Comparison of ENCODE assay signal across 28 cellular contexts in the genomic region with DNA sequence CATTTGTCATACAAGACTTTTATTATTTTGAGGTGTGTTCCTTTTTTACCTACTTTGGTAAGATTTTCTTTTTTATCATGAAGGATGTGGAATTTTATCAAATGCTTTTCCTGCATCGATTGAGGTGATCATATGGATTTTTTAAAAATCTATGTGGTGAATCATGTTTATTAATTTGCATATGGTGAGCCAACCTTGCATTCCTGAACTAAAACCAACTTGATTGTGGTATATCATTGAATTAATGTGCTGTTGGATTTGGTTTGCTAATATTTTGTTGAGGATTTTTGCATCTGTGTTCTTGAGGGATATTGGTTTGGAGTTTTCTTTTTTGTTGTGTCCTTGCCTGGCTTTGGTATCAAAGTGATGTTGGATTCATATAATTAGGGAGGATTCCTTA.
"Had no signal": no experiment of that assay in that cellular context is flagged by ENCODE, and none has a peak within 500 bp of the region (broad histone marks: within the 10 kb centered on the region; RNA-seq: fewer than 3 reads in every experiment).

No MANE protein-coding gene starts in this region.

- H3K9ac ChIP-seq: neural progenitor cell, parathyroid adenoma had no signal

- FAIRE-seq: small intestine had no signal

- H3K4me3 Mint-ChIP-seq: natural killer cell; nephron; neural progenitor cell; stimulated activated effector memory CD8-positive, alpha-beta T cell treated with anti-CD3 and anti-CD28 coated beads, Interleukin-12 subunit alpha, Interleukin-12 subunit beta, amount 100 ng/mL, for 72 hours; stimulated activated naive B cell treated with anti-CD40 and anti-IgM and Interleukin-4, amounts not matched to agents 10 μg/mL and 1 μg/mL and 100 μg/mL, for 72 hours; stimulated activated naive CD8-positive, alpha-beta T cell treated with anti-CD3 and anti-CD28 coated beads, Interleukin-15, Interleukin-2, amounts not matched to agents 100 ng/mL and 50 ng/mL, for 24 hours had no signal

- DNase-seq: natural killer cell; occipital lobe; ovary; posterior cingulate gyrus; psoas muscle; right cardiac atrium; right lobe of liver; sigmoid colon; small intestine; stimulated activated CD4-positive, alpha-beta T cell treated with anti-CD3 and anti-CD28 coated beads, Interleukin-15, amount 100 ng/mL, for 24 hours; stimulated activated CD4-positive, alpha-beta T cell treated with anti-CD3 and anti-CD28 coated beads, Interleukin-2, amount 100 ng/mL, for 24 hours; stimulated activated CD4-positive, alpha-beta T cell treated with anti-CD3 and anti-CD28 coated beads, Interleukin-2, amount 100 ng/mL, for 48 hours; stimulated activated CD4-positive, alpha-beta T cell treated with anti-CD3 and anti-CD28 coated beads, Interleukin-4, amount 100 ng/mL, for 24 hours; stimulated activated naive B cell treated with anti-CD40 and anti-IgM and Interleukin-4, amounts not matched to agents 10 μg/mL and 1 μg/mL and 100 μg/mL, for 72 hours; stimulated activated naive CD4-positive, alpha-beta T cell treated with Interleukin-2 at 50 U/mL for 16 hours; stomach; thyroid gland; trophoblast cell; upper lobe of left lung; uterus had no signal

- H3K27me3 ChIP-seq: neural progenitor cell, ovary, right lobe of liver, sigmoid colon, stomach, thyroid gland, tibial nerve, upper lobe of left lung, uterus had no signal

- H3K36me3 Mint-ChIP-seq: neural progenitor cell; stimulated activated effector memory CD8-positive, alpha-beta T cell treated with anti-CD3 and anti-CD28 coated beads, Interleukin-12 subunit alpha, Interleukin-12 subunit beta, amount 100 ng/mL, for 72 hours; stimulated activated naive B cell treated with anti-CD40 and anti-IgM and Interleukin-4, amounts not matched to agents 10 μg/mL and 1 μg/mL and 100 μg/mL, for 72 hours had no signal

- H2AFZ ChIP-seq: neural progenitor cell, parathyroid adenoma had no signal

- H3K27ac Mint-ChIP-seq: natural killer cell; nephron; neural progenitor cell; progenitor cell of endocrine pancreas; stimulated activated effector memory CD8-positive, alpha-beta T cell treated with anti-CD3 and anti-CD28 coated beads, Interleukin-12 subunit alpha, Interleukin-12 subunit beta, amount 100 ng/mL, for 72 hours; stimulated activated naive B cell treated with anti-CD40 and anti-IgM and Interleukin-4, amounts not matched to agents 10 μg/mL and 1 μg/mL and 100 μg/mL, for 72 hours; stimulated activated naive CD8-positive, alpha-beta T cell treated with anti-CD3 and anti-CD28 coated beads, Interleukin-15, Interleukin-2, amounts not matched to agents 100 ng/mL and 50 ng/mL, for 24 hours had no signal

- H3K4me3 ChIP-seq: neural progenitor cell, ovary, psoas muscle, right lobe of liver, sigmoid colon, stomach, thoracic aorta, thyroid gland, tibial nerve, upper lobe of left lung, uterus had no signal

- H3K4me2 ChIP-seq: neural progenitor cell had no signal

- ATAC-seq: natural killer cell; psoas muscle; right cardiac atrium; right lobe of liver; stimulated activated effector memory CD8-positive, alpha-beta T cell treated with anti-CD3 and anti-CD28 coated beads, Interleukin-12 subunit alpha, Interleukin-12 subunit beta, amount 100 ng/mL, for 72 hours; stimulated activated naive B cell treated with anti-CD40 and anti-IgM and Interleukin-4, amounts not matched to agents 10 μg/mL and 1 μg/mL and 100 μg/mL, for 72 hours had no signal

- H3K9me3 ChIP-seq: ovary, right lobe of liver, sigmoid colon, thoracic aorta, thyroid gland, uterus had no signal

- H3K4me1 ChIP-seq: neural progenitor cell, parathyroid adenoma, psoas muscle, right lobe of liver, sigmoid colon, stomach, thyroid gland, tibial nerve, upper lobe of left lung, uterus had no signal

- H3K27ac ChIP-seq: neural progenitor cell, ovary, parathyroid adenoma, psoas muscle, right lobe of liver, sigmoid colon, stomach, thoracic aorta, thyroid gland, tibial nerve, upper lobe of left lung, uterus had no signal

- H3K79me2 ChIP-seq: parathyroid adenoma had no signal

- H3K27me3 Mint-ChIP-seq: progenitor cell of endocrine pancreas; stimulated activated naive B cell treated with anti-CD40 and anti-IgM and Interleukin-4, amounts not matched to agents 10 μg/mL and 1 μg/mL and 100 μg/mL, for 72 hours; stimulated activated naive CD8-positive, alpha-beta T cell treated with anti-CD3 and anti-CD28 coated beads, Interleukin-15, Interleukin-2, amounts not matched to agents 100 ng/mL and 50 ng/mL, for 24 hours had no signal

- H3K36me3 ChIP-seq: neural progenitor cell, ovary, right lobe of liver, sigmoid colon, stomach, thoracic aorta, thyroid gland, tibial nerve, upper lobe of left lung, uterus had no signal

- H3K4me1 Mint-ChIP-seq: natural killer cell; nephron; neural progenitor cell; stimulated activated effector memory CD8-positive, alpha-beta T cell treated with anti-CD3 and anti-CD28 coated beads, Interleukin-12 subunit alpha, Interleukin-12 subunit beta, amount 100 ng/mL, for 72 hours; stimulated activated naive B cell treated with anti-CD40 and anti-IgM and Interleukin-4, amounts not matched to agents 10 μg/mL and 1 μg/mL and 100 μg/mL, for 72 hours had no signal
